ENCODE assay signal across 18 cellular contexts in the genomic region with DNA sequence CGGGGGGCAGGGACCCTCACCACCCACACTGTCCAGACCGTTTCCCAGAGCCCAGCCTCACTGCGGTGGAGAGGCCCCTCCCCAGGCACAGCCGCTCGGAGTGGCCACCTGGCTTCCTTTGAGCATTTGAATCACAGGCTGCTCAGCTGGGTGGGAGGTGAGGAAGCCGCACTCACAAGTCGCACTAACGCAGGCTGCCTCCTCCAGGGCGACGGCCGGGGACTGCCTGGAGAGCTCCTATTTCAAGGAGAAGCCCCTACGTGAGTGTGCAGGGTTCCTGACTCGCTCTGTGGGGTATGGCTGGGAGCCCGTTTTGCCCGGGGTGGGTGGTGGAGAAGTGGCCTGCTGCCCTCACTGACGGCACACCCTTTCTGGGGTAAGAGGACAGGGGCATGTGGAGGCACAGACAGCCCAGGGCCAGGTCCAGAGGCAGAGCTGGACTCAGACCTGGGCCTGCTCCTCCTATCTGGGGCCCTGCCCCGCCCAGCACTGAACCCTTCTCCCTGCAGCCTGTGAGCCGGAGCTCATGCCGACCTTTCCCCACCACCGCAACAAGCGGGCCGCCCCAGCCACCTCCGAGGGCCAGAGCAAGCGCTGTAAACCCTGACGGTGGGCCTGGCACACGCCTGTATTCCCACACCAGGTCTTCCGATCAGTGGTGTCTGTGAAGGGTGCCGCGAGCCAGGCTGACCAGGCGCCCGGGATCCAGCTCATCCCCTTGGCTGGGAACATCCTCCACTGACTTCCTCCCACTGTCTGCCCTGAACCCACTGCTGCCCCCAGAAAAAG. TPM values are rescaled to one million over a fixed set of nuclear protein-coding genes. Genes with fewer than 3 reads are reported as not detected.
A peak's percentile ranks its signal among the peaks of the same experiment; 100 is the strongest.
DNase-seq lines count a peak whose midpoint lies in the region; FAIRE-seq and TF ChIP-seq lines count a peak whose summit lies in the region.
"Had no signal": no experiment of that assay in that cellular context is flagged by ENCODE, and none has a peak within 500 bp of the region (broad histone marks: within the 10 kb centered on the region; RNA-seq: fewer than 3 reads in every experiment).

No MANE protein-coding gene starts in this region.

- H2BK120ac ChIP-seq in neuronal stem cell (ENCODE audit: low read depth, low read length) = no peak overlapping the region

- H3K4me3 ChIP-seq in neuronal stem cell (ENCODE audit: low read length in 2 of 2) = no peak overlapping the region
- H3K4me3 ChIP-seq: gastrocnemius medialis, left ventricle myocardium inferior had no signal

- H3K27me3 ChIP-seq in neuronal stem cell (ENCODE audit: control insufficient read depth in 3 of 3, insufficient read depth in 3 of 3, low read depth in 1 of 3, low read length in 3 of 3) = no peaks in the 10 kb centered on the region
- H3K27me3 ChIP-seq: gastrocnemius medialis had no signal

- H3K4me2 ChIP-seq in neuronal stem cell (ENCODE audit: insufficient read depth, low read length, poor library complexity, severe bottlenecking) = no peak overlapping the region

- H3K9ac ChIP-seq in neuronal stem cell (ENCODE audit: low read depth, low read length, poor library complexity) = no peak overlapping the region

- DNase-seq in GM12892 (ENCODE audit: insufficient read length) = no peak
- DNase-seq in epidermal melanocyte (ENCODE audit: insufficient read length, low spot score) = peak; percentile 6
- no peak for DNase-seq in neuronal stem cell (ENCODE audit: low spot score)
- DNase-seq in Ammon's horn (ENCODE audit: low spot score) = no peak
- DNase-seq in midbrain (lab: John Stamatoyannopoulos, UW) = no peak
- no peak for DNase-seq in T-helper 2 cell treated with Interferon-gamma antibody and Interleukin-4, amounts not matched to agents 5 μg/mL and 100 μg/mL, for 36 hours (ENCODE audit: low spot score)
- DNase-seq in ureter (ENCODE audit: low spot score) = no peak
- DNase-seq: activated CD8-positive, alpha-beta memory T cell treated with anti-CD3 and anti-CD28 coated beads, Interleukin-2, amount 50 U/mL, for 4 hours; activated naive CD4-positive, alpha-beta T cell; cerebellar nuclear complex; DMS79; left ventricle myocardium inferior; naive B cell; NCI-H2081; NCI-H510A treated with DMSO at 0.1 percent for 48 hours had no signal

- peaks cover 20% of the 10 kb centered on the region for H3K36me3 Mint-ChIP-seq in T-helper 2 cell treated with Interferon-gamma antibody and Interleukin-4, amounts not matched to agents 5 μg/mL and 100 μg/mL, for 36 hours (ENCODE audit: low read depth)

- TF ChIP-seq POLR2A in GM12892 (IDR thresholded peaks at IDR 0.05; ENCODE audit: low read depth, low read length) = 0 out of 2 replicates have a peak, but pooled peaks have one; percentile 11

- no peak overlapping the region for H2AK5ac ChIP-seq in neuronal stem cell (ENCODE audit: low read depth, low read length)

- no CpG with 5 or more reads among the region's 31 CpGs for WGBS in neuronal stem cell (ENCODE audit: extremely low coverage in 2 of 2, insufficient read length in 2 of 2, insufficient replicate concordance in 1 of 2), 2 donors

- H2BK5ac ChIP-seq in neuronal stem cell (ENCODE audit: low read length) = no peak overlapping the region

- H3K9me3 Mint-ChIP-seq in T-helper 2 cell treated with Interferon-gamma antibody and Interleukin-4, amounts not matched to agents 5 μg/mL and 100 μg/mL, for 36 hours = no peaks in the 10 kb centered on the region
- H3K9me3 Mint-ChIP-seq: naive B cell had no signal

- no peaks in the 10 kb centered on the region for H3K9me3 ChIP-seq in neuronal stem cell (replicated peaks in 1 of 2; ENCODE audit: control insufficient read depth in 2 of 2, insufficient read depth in 1 of 2, low read depth in 1 of 2, low read length in 2 of 2)
- H3K9me3 ChIP-seq: gastrocnemius medialis, left ventricle myocardium inferior had no signal

- H2AFZ ChIP-seq in neuronal stem cell (ENCODE audit: low read length) = no peak overlapping the region

- FAIRE-seq in GM12892 (lab: Jason Lieb, UNC) = no peak

- peaks cover 46 to 83% of the 10 kb centered on the region in 2 donors for H3K36me3 ChIP-seq in neuronal stem cell (replicated peaks in 1 of 2; ENCODE audit: control insufficient read depth in 2 of 2, insufficient read depth in 2 of 2, low read length in 2 of 2)

- H3K4me3 Mint-ChIP-seq in T-helper 2 cell treated with Interferon-gamma antibody and Interleukin-4, amounts not matched to agents 5 μg/mL and 100 μg/mL, for 36 hours = no peak overlapping the region
- H3K4me3 Mint-ChIP-seq: naive B cell had no signal

- H3K14ac ChIP-seq in neuronal stem cell (ENCODE audit: low read length) = no peak overlapping the region

- peaks cover 7% of the 10 kb centered on the region for H3K4me1 Mint-ChIP-seq in T-helper 2 cell treated with Interferon-gamma antibody and Interleukin-4, amounts not matched to agents 5 μg/mL and 100 μg/mL, for 36 hours (ENCODE audit: low read depth)

- peak overlapping the region; percentile 91 for H3K23ac ChIP-seq in neuronal stem cell (ENCODE audit: low read depth, low read length, poor library complexity)

- H4K8ac ChIP-seq in neuronal stem cell (ENCODE audit: low read depth, low read length) = no peak overlapping the region

- no peaks in the 10 kb centered on the region for H3K27me3 Mint-ChIP-seq in T-helper 2 cell treated with Interferon-gamma antibody and Interleukin-4, amounts not matched to agents 5 μg/mL and 100 μg/mL, for 36 hours (ENCODE audit: low read depth)
- H3K27me3 Mint-ChIP-seq: naive B cell had no signal

- no peak overlapping the region for H4K91ac ChIP-seq in neuronal stem cell (ENCODE audit: low read depth, low read length, poor library complexity)

- no peak overlapping the region for H3K4ac ChIP-seq in neuronal stem cell (ENCODE audit: low read length)

- peaks cover 2% of the 10 kb centered on the region for H3K79me1 ChIP-seq in neuronal stem cell (ENCODE audit: low read depth, low read length)

- no peak overlapping the region for H3K27ac ChIP-seq in neuronal stem cell (replicated peaks; ENCODE audit: low read length)
- H3K27ac ChIP-seq: C4-2B, gastrocnemius medialis, left ventricle myocardium inferior had no signal

- no peak overlapping the region for H2BK15ac ChIP-seq in neuronal stem cell (ENCODE audit: low read length)

- no peak overlapping the region for H2BK12ac ChIP-seq in neuronal stem cell (ENCODE audit: low read length)

- H3K18ac ChIP-seq in neuronal stem cell (ENCODE audit: low read length) = no peak overlapping the region

- peaks cover 3 to 5% of the 10 kb centered on the region in 2 donors for H3K4me1 ChIP-seq in neuronal stem cell (ENCODE audit: control insufficient read depth in 2 of 2, insufficient read depth in 1 of 2, low read depth in 1 of 2, low read length in 2 of 2)

- no peak overlapping the region for H3K27ac Mint-ChIP-seq in T-helper 2 cell treated with Interferon-gamma antibody and Interleukin-4, amounts not matched to agents 5 μg/mL and 100 μg/mL, for 36 hours

TF ChIP-seq in PFSK-1, 5 proteins besides CTCF, POLR2A, EP300 and RAD21:
- TF ChIP-seq POLR2AphosphoS5 (IDR thresholded peaks at IDR 0.05; ENCODE audit: low read depth, low read length) (no peak; the same call in none of the 2 replicates), SIN3A (IDR thresholded peaks at IDR 0.05; ENCODE audit: borderline replicate concordance, insufficient read depth, low read length) (0 out of 2 replicates have a peak, but pooled peaks have one; percentile 6)

RNA-seq across cellular contexts. Expression of a gene that starts 6.2 kb away (rescaled TPM):
- polyA plus RNA-seq in GM12892 (2012; ENCODE audit: missing spikeins) = 1.1 TPM
- 70.9 TPM for polyA plus RNA-seq in PFSK-1 (2012; ENCODE audit: insufficient read length, low read depth)
- polyA plus RNA-seq in neuronal stem cell (2013, experiment 1 of 2) = 5.0 TPM
- 5.5 TPM for polyA plus RNA-seq in neuronal stem cell (2013, experiment 2 of 2)
- 7.7 TPM for total RNA-seq in ureter

RNA-seq across cellular contexts. Expression of a gene that starts 8.8 kb away (rescaled TPM):
- polyA plus RNA-seq in GM12892 (2012; ENCODE audit: missing spikeins) = 40.0 TPM
- polyA plus RNA-seq in PFSK-1 (2012; ENCODE audit: insufficient read length, low read depth) = 68.4 TPM
- polyA plus RNA-seq in neuronal stem cell (2013, experiment 1 of 2) = 59.5 TPM
- polyA plus RNA-seq in neuronal stem cell (2013, experiment 2 of 2) = 57.9 TPM
- 89.8 TPM for total RNA-seq in ureter

RNA-seq across cellular contexts. Expression of a gene that starts 25.4 kb away (rescaled TPM):
- 2.7 TPM for polyA plus RNA-seq in GM12892 (2012; ENCODE audit: missing spikeins)
- 9.5 TPM for polyA plus RNA-seq in PFSK-1 (2012; ENCODE audit: insufficient read length, low read depth)
- 5.9 TPM for polyA plus RNA-seq in neuronal stem cell (2013, experiment 1 of 2)
- polyA plus RNA-seq in neuronal stem cell (2013, experiment 2 of 2) = 6.0 TPM
- 17.7 TPM for total RNA-seq in ureter

RNA-seq across cellular contexts. Expression of a gene that starts 26.1 kb away (rescaled TPM):
- polyA plus RNA-seq in GM12892 (2012; ENCODE audit: missing spikeins) = 12.2 TPM
- 45.8 TPM for polyA plus RNA-seq in PFSK-1 (2012; ENCODE audit: insufficient read length, low read depth)
- polyA plus RNA-seq in neuronal stem cell (2013, experiment 1 of 2) = 7.1 TPM
- polyA plus RNA-seq in neuronal stem cell (2013, experiment 2 of 2) = 7.7 TPM
- 44.1 TPM for total RNA-seq in ureter

RNA-seq across cellular contexts. Expression of a gene that starts 37.6 kb away (rescaled TPM):
- 7.3 TPM for polyA plus RNA-seq in GM12892 (2012; ENCODE audit: missing spikeins)
- polyA plus RNA-seq in PFSK-1 (2012; ENCODE audit: insufficient read length, low read depth) = 2.5 TPM
- polyA plus RNA-seq in neuronal stem cell (2013, experiment 1 of 2) = 28.9 TPM
- polyA plus RNA-seq in neuronal stem cell (2013, experiment 2 of 2) = 29.1 TPM
- total RNA-seq in ureter = 7.4 TPM
